In genomic region chr10:74826142-74827044, GRCh38 we compare ENCODE assay signal across 8 cellular contexts. TPM values are rescaled to one million over a fixed set of nuclear protein-coding genes. Genes with fewer than 3 reads are reported as not detected.
A peak's percentile ranks its signal among the peaks of the same experiment; 100 is the strongest.
DNase-seq lines count a peak whose midpoint lies in the region; ATAC-seq, FAIRE-seq and TF ChIP-seq lines count a peak whose summit lies in the region.

KAT6B (plus strand) TSS chr10:74826600; CDS start chr10:74842858, 16,258 bp downstream.

- H3K36me3 ChIP-seq in HepG2 (replicated peaks in 1 of 2; ENCODE audit: control insufficient read depth in 1 of 2, insufficient read depth in 2 of 2, low read length in 2 of 2), result 0 out of 5 replicates have a peak, but pooled peaks cover 2 to 5% of the 10 kb centered on the region in 2 experiments

- H3K27ac Mint-ChIP-seq in CD4-positive, alpha-beta T cell, result peak within 1 kb of the TSS; percentile 90

- H3K79me2 ChIP-seq in HepG2 (ENCODE audit: insufficient read depth, low read length), result peaks cover 30% of the 10 kb centered on the region

- H4K20me1 ChIP-seq in HepG2 (ENCODE audit: insufficient read depth, low read length), result peaks cover 3% of the 10 kb centered on the region; the same call in 1 of the 2 replicates

- intact Hi-C loops in CD4-positive, alpha-beta T cell (cut with DNase I, micrococcal nuclease), result loop anchor here (1.0 to 10.0 kb wide), 14 partner anchors 89 to 1014 kb away; partner anchors contain the start of genes AP3M1 (in 2 of the 2), CAMK2G (in 2 of the 2), ADK (in 1 of the 2) and NDST2 (in 1 of the 2)
- intact Hi-C loops in HepG2 (cut with micrococcal nuclease; ENCODE audit: unreplicated experiment), result loop anchor here (10.0 kb wide), 1 partner anchor 62 kb away; no protein-coding TSS in a partner anchor

- CTCF ChIA-PET in CD4-positive, alpha-beta T cell (lab: Charles Lee), result interaction anchor here (1.3 kb wide), 1 partner anchor 237 kb away, joined by 5 read pairs; no protein-coding TSS in a partner anchor
- CTCF ChIA-PET in HepG2 (lab: Yijun Ruan, JAX; ENCODE audit: low intra/inter-chr PET ratio, low total read pairs), result no interaction called here

- H3K36me3 Mint-ChIP-seq in CD4-positive, alpha-beta T cell (ENCODE audit: low read depth), result peaks cover 12% of the 10 kb centered on the region

- no peaks in the 10 kb centered on the region for H3K9me3 ChIP-seq in CD4-positive, alpha-beta T cell (ENCODE audit: control insufficient read depth, low read length)
- no peaks in the 10 kb centered on the region for H3K9me3 ChIP-seq in HepG2 (ENCODE audit: low read length)

- H3K27me3 Mint-ChIP-seq in CD4-positive, alpha-beta T cell, result no peaks in the 10 kb centered on the region

- H3K4me1 ChIP-seq in HepG2 (ENCODE audit: insufficient read depth, low read length), result peaks cover 50% of the 10 kb centered on the region

- peak; percentile 78 for ATAC-seq in CD4-positive, alpha-beta T cell (ENCODE audit: poor library complexity)
- ATAC-seq in GM19397 (IDR thresholded peaks at IDR 0.05; ENCODE audit: unreplicated experiment) (peak; percentile 82), HG03571 (IDR thresholded peaks at IDR 0.05; ENCODE audit: unreplicated experiment) (peak; percentile 83), HepG2 (peak; percentile 91)

- 1% methylated on average over 27 of the region's 67 CpGs for WGBS in HepG2 (ENCODE audit: low lambda C conversion rate)

- peak within 1 kb of the TSS; percentile 88 to 98 (median 90) for H3K4me3 ChIP-seq in HepG2 (replicated peaks in 1 of 3; ENCODE audit: insufficient read depth in 1 of 3, low read depth in 2 of 3, low read length in 3 of 3)

- TF ChIP-seq RAD21 in HepG2 (CRISPR knock-in tag; IDR thresholded peaks at IDR 0.05), result peak; percentile 54

- peak within 1 kb of the TSS; percentile 95 for H3K9ac ChIP-seq in HepG2 (ENCODE audit: insufficient read depth, low read depth, low read length)

- POLR2A ChIA-PET in CD4-positive, alpha-beta T cell (lab: Charles Lee), result interaction anchor here (0.5 to 3.5 kb wide), 15 partner anchors 8 to 650 kb away, joined by 3 to 28 read pairs (median 4); partner anchors contain the start of genes SAMD8 and VDAC2
- POLR2A ChIA-PET in HepG2 (lab: Yijun Ruan, JAX), result interaction anchor here (0.6 to 1.2 kb wide), 3 partner anchors 122 to 946 kb away, joined by 3 to 4 read pairs (median 3); no protein-coding TSS in a partner anchor

- H3K4me2 ChIP-seq in HepG2 (ENCODE audit: low read depth, low read length), result peak within 1 kb of the TSS; percentile 96

- no TSS peak for BruUV-seq in HepG2 (replicated peaks; lab: Mats Ljungman, UMichigan)

- TF ChIP-seq EP300 in HepG2 (IDR thresholded peaks at IDR 0.05; ENCODE audit: low read depth in 2 of 2, low read length in 2 of 2) (no peak), HepG2 (CRISPR knock-in tag; IDR thresholded peaks at IDR 0.05; ENCODE audit: borderline replicate concordance) (no peak)

- in situ Hi-C loops in HepG2 (cut with HindIII; ENCODE audit: extremely low pct_ligation_motif_present, low pct_unique_long_range_greater_than_20kb), result no loop called here

- DNase-seq in CD4-positive, alpha-beta T cell, result peak; percentile 98 to 100 (median 100)
- peak; percentile 100 for DNase-seq in NCI-H82 (lab: John Stamatoyannopoulos, UW)
- peak; percentile 100 for DNase-seq in activated CD4-positive, alpha-beta T cell treated with anti-CD3 and anti-CD28 coated beads, Interleukin-2, amount 50 U/mL, for 48 hours
- DNase-seq in dermis blood vessel endothelial cell, result peak; percentile 100
- peak; percentile 100 for DNase-seq in HepG2 (ENCODE audit: low spot score)
- DNase-seq in stimulated activated CD4-positive, alpha-beta T cell treated with anti-CD3 and anti-CD28 coated beads, Interleukin-4, amount 100 ng/mL, for 1 hour, result peak; percentile 100

- H3K4me3 Mint-ChIP-seq in CD4-positive, alpha-beta T cell, result peak within 1 kb of the TSS; percentile 94

- FAIRE-seq in HepG2 (lab: Jason Lieb, UNC), result peak; percentile 99

- TF ChIP-seq POLR2A in HepG2 (IDR thresholded peaks at IDR 0.05; ENCODE audit: insufficient read depth in 1 of 2, low read depth in 2 of 2, low read length in 2 of 2), result peak; percentile 59 to 78; a peak in 3 of 4 replicates

- H3K27ac ChIP-seq in CD4-positive, alpha-beta T cell (ENCODE audit: low read depth, low read length), result peak within 1 kb of the TSS; percentile 97
- peak within 1 kb of the TSS; percentile 98 for H3K27ac ChIP-seq in HepG2 (ENCODE audit: extremely low read length, insufficient read depth, low read length)

- no peaks in the 10 kb centered on the region for H3K27me3 ChIP-seq in CD4-positive, alpha-beta T cell (ENCODE audit: control insufficient read depth, insufficient read depth, low read length)
- no peaks in the 10 kb centered on the region for H3K27me3 ChIP-seq in HepG2 (ENCODE audit: control insufficient read depth in 1 of 2, insufficient read depth in 2 of 2, low read length in 2 of 2)

- H2AFZ ChIP-seq in HepG2 (ENCODE audit: low read length), result no peak within 1 kb of the TSS

- H3K9me3 Mint-ChIP-seq in CD4-positive, alpha-beta T cell, result no peaks in the 10 kb centered on the region

- peaks cover 68% of the 10 kb centered on the region for H3K4me1 Mint-ChIP-seq in CD4-positive, alpha-beta T cell (ENCODE audit: low read depth)

- TF ChIP-seq CTCF in CD4-positive, alpha-beta T cell (IDR thresholded peaks at IDR 0.05), result peak; percentile 32
- TF ChIP-seq CTCF in HepG2 (CRISPR knock-in tag; IDR thresholded peaks at IDR 0.05), result peak; percentile 26; the same call in 1 of the 2 replicates

TF ChIP-seq in HepG2, 621 proteins besides CTCF, POLR2A, EP300 and RAD21 (continues in another document):
- TF ChIP-seq ZNF12 (CRISPR knock-in tag; IDR thresholded peaks at IDR 0.05), result 0 out of 2 replicates have a peak, but pooled peaks have one; percentile 37
- peak; percentile 77 for TF ChIP-seq THAP11 (CRISPR knock-in tag; IDR thresholded peaks at IDR 0.05)
- no peak for TF ChIP-seq ZNF563 (CRISPR knock-in tag; IDR thresholded peaks at IDR 0.05)
- peak; percentile 23 for TF ChIP-seq HNRNPLL (IDR thresholded peaks at IDR 0.05; ENCODE audit: low read depth, low read length, poor library complexity, severe bottlenecking)
- no peak for TF ChIP-seq POLR2AphosphoS2 (IDR thresholded peaks at IDR 0.05; ENCODE audit: low read depth, low read length)
- no peak for TF ChIP-seq TP53 (CRISPR knock-in tag; conservative IDR thresholded peaks at IDR 0.05)
- peak; percentile 17; the same call in 1 of the 2 replicates for TF ChIP-seq TGIF2 (CRISPR knock-in tag; IDR thresholded peaks at IDR 0.05)
- TF ChIP-seq MAX (IDR thresholded peaks at IDR 0.05), result peak; percentile 27; the same call in 1 of the 2 replicates
- no peak for TF ChIP-seq ZBTB14 (CRISPR knock-in tag; IDR thresholded peaks at IDR 0.05)
- no peak for TF ChIP-seq ZFAT (CRISPR knock-in tag; conservative IDR thresholded peaks at IDR 0.05)
- no peak for TF ChIP-seq ZFP62 (CRISPR knock-in tag; IDR thresholded peaks at IDR 0.05)
- TF ChIP-seq ZNF24 (IDR thresholded peaks at IDR 0.05), result no peak
- peak; percentile 50; the same call in 1 of the 2 replicates for TF ChIP-seq NFRKB (IDR thresholded peaks at IDR 0.05)
- TF ChIP-seq KDM5A (IDR thresholded peaks at IDR 0.05; ENCODE audit: borderline replicate concordance, low read length), result 0 out of 2 replicates have a peak, but pooled peaks have one; percentile 67
- TF ChIP-seq AGO2 (optimal IDR thresholded peaks at IDR 0.05; ENCODE audit: low read depth, low read length), result peak; percentile 41
- TF ChIP-seq ARNT2 (CRISPR knock-in tag; IDR thresholded peaks at IDR 0.05; ENCODE audit: low read depth), result 0 out of 2 replicates have a peak, but pooled peaks have one; percentile 55
- no peak for TF ChIP-seq ZFY (CRISPR knock-in tag; IDR thresholded peaks at IDR 0.05)
- no peak for TF ChIP-seq EED (CRISPR knock-in tag; IDR thresholded peaks at IDR 0.05)

RNA-seq across cellular contexts. Expression of gene KAT6B, which starts in this region (rescaled TPM):
- total RNA-seq in CD4-positive, alpha-beta T cell, result 10 to 100 TPM; 70.3 to 74.2 TPM
- total RNA-seq in dermis blood vessel endothelial cell (24.9 and 26.5 TPM in 2 replicates), HepG2 (2016; rRNA removed; fragmentation: Illumina TruSeq; extraction: Trizol) (7.8 and 9.5 TPM in 2 replicates)
- total RNA-seq in HepG2 (2016; cell fraction: cytosol; rRNA removed; fragmentation: Illumina TruSeq; extraction: Trizol; ENCODE audit: low read depth), result 35.6 and 36.1 TPM in 2 replicates
- 6.7 and 6.8 TPM in 2 replicates for total RNA-seq in HepG2 (2016; cell fraction: insoluble cytoplasmic fraction; rRNA removed; fragmentation: Illumina TruSeq; extraction: Trizol)
- 16.4 and 21.4 TPM in 2 replicates for total RNA-seq in HepG2 (2016; cell fraction: membrane; rRNA removed; fragmentation: Illumina TruSeq; extraction: Trizol)
- total RNA-seq in HepG2 (2016; cell fraction: nucleus; rRNA removed; fragmentation: Illumina TruSeq; extraction: Trizol), result 19.4 and 22.8 TPM in 2 replicates
- 3.0 and 3.1 TPM in 2 replicates for polyA plus RNA-seq in HepG2 (2011; rRNA removed)
- 1.9 and 2.8 TPM in 2 replicates for polyA plus RNA-seq in HepG2 (2011; cell fraction: cytosol; rRNA removed)
- polyA plus RNA-seq in HepG2 (2011; cell fraction: nucleus; rRNA removed), result 6.5 and 7.1 TPM in 2 replicates
- polyA plus RNA-seq in HepG2 (2012), result 5.0 and 6.6 TPM in 2 replicates
- 0.43 and 1.0 TPM in 2 replicates for polyA plus RNA-seq in HepG2 (2016; cell fraction: cytosol; fragmentation: Illumina TruSeq; extraction: Trizol; ENCODE audit: low read depth)
- 5.3 and 6.4 TPM in 2 replicates for polyA plus RNA-seq in HepG2 (2016; cell fraction: insoluble cytoplasmic fraction; fragmentation: Illumina TruSeq; extraction: Trizol; ENCODE audit: low read depth)
- polyA plus RNA-seq in HepG2 (2016; cell fraction: membrane; fragmentation: Illumina TruSeq; extraction: Trizol; ENCODE audit: low read depth), result 0.70 and 0.76 TPM in 2 replicates
- polyA plus RNA-seq in HepG2 (2016; cell fraction: nucleus; fragmentation: Illumina TruSeq; extraction: Trizol; ENCODE audit: insufficient read depth, low read depth), result 11.0 and 11.7 TPM in 2 replicates
- polyA minus RNA-seq in HepG2 (2011; rRNA and poly(A)+ RNA removed; ENCODE audit: low replicate concordance), result 16.4 and 17.8 TPM in 2 replicates
- 9.5 and 11.9 TPM in 2 replicates for polyA minus RNA-seq in HepG2 (2011; cell fraction: cytosol; rRNA and poly(A)+ RNA removed)
- polyA minus RNA-seq in HepG2 (2011; cell fraction: nucleus; rRNA and poly(A)+ RNA removed), result 60.8 and 62.2 TPM in 2 replicates

Comparison
In these comparisons a context has a peak if more than half of its experiments do, and no peak if none do; other contexts are left out.
1. Peak in every context shown above with its lines: DNase-seq, ATAC-seq, H3K4me3 ChIP-seq and H3K27ac ChIP-seq.